33 cellular contexts compared by ENCODE assay signal in the genomic region with DNA sequence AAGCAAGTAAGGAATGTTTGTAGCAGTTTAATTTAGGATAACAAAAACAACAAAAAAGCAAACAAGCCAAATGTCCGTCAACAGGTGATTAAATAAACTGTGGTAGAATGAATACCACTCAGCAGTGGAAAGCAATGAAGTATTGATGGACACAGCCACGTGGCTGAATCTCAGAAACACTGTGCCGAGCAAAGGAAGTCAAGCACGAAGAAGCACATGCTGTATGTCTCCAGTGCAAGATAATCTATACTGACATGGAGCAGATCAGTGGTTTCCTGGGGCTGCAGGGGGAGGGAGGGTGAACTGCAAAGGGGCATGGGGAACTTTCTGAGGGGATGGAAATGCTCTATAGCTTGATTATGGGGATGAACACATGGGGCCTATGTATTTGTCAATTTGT.
"Had no signal": no experiment of that assay in that cellular context is flagged by ENCODE, and none has a peak within 500 bp of the region (broad histone marks: within the 10 kb centered on the region; RNA-seq: fewer than 3 reads in every experiment).

No MANE protein-coding gene starts in this region.

- H3K27me3 ChIP-seq: ascending aorta, body of pancreas, breast epithelium, Peyer's patch had no signal

- H3K4me1 ChIP-seq: ascending aorta, body of pancreas, breast epithelium, Peyer's patch had no signal

- H3K36me3 Mint-ChIP-seq: activated CD8-positive, alpha-beta memory T cell treated with anti-CD3 and anti-CD28 coated beads, Interleukin-2, amount 10 ng/mL, durations not matched to agents 7 days and 5 days; activated naive CD8-positive, alpha-beta T cell treated with anti-CD3 and anti-CD28 coated beads for 36 hours had no signal

- H3K36me3 ChIP-seq: ascending aorta, breast epithelium, Peyer's patch, WERI-Rb-1 had no signal

- H3K9me3 ChIP-seq: body of pancreas, Peyer's patch had no signal

- H3K4me3 ChIP-seq: ascending aorta, body of pancreas, breast epithelium, Peyer's patch had no signal

- H3K27ac Mint-ChIP-seq: activated CD4-positive, alpha-beta memory T cell treated with anti-CD3 and anti-CD28 coated beads, Interleukin-2, amount 10 ng/mL, durations not matched to agents 7 days and 5 days; activated CD8-positive, alpha-beta memory T cell treated with anti-CD3 and anti-CD28 coated beads, Interleukin-2, amount 10 ng/mL, durations not matched to agents 7 days and 5 days; activated naive CD8-positive, alpha-beta T cell treated with anti-CD3 and anti-CD28 coated beads for 36 hours had no signal

- H3K4me3 Mint-ChIP-seq: activated CD4-positive, alpha-beta memory T cell treated with anti-CD3 and anti-CD28 coated beads, Interleukin-2, amount 10 ng/mL, durations not matched to agents 7 days and 5 days; activated CD8-positive, alpha-beta memory T cell treated with anti-CD3 and anti-CD28 coated beads, Interleukin-2, amount 10 ng/mL, durations not matched to agents 7 days and 5 days; activated naive CD8-positive, alpha-beta T cell treated with anti-CD3 and anti-CD28 coated beads for 36 hours had no signal

- DNase-seq: activated CD4-positive, alpha-beta memory T cell treated with anti-CD3 and anti-CD28 coated beads, Interleukin-2, amount 10 ng/mL, durations not matched to agents 7 days and 5 days; activated CD4-positive, alpha-beta T cell treated with anti-CD3 and anti-CD28 coated beads for 1 hour; activated CD4-positive, alpha-beta T cell treated with anti-CD3 and anti-CD28 coated beads for 48 hours; activated CD4-positive, CD25-positive, alpha-beta regulatory T cell; activated CD8-positive, alpha-beta memory T cell treated with anti-CD3 and anti-CD28 coated beads for 24 hours; activated CD8-positive, alpha-beta memory T cell treated with anti-CD3 and anti-CD28 coated beads, Interleukin-2, amount 10 ng/mL, durations not matched to agents 7 days and 5 days; activated CD8-positive, alpha-beta memory T cell treated with anti-CD3 and anti-CD28 coated beads, Interleukin-2, amount 50 U/mL, for 48 hours; activated effector memory CD4-positive, alpha-beta T cell treated with Interleukin-2 at 50 U/mL for 16 hours; activated naive CD4-positive, alpha-beta T cell; activated naive CD4-positive, alpha-beta T cell treated with anti-CD3 and anti-CD28 coated beads, Interleukin-2, amount 50 U/mL, for 16 hours; activated naive CD8-positive, alpha-beta T cell treated with anti-CD3 and anti-CD28 coated beads for 36 hours; activated T-cell treated with anti-CD3 and anti-CD28 coated beads, Interleukin-2, amount 50 U/mL, for 48 hours; amniotic stem cell; body of pancreas; Karpas-422; KBM-7; NCI-H1105; NCI-H1436; NCI-H187; NCI-H2029 treated with DMSO at 0.1 percent for 48 hours; NCI-H2107; NCI-H226; NCI-H510A; NCI-H69; NK-92 treated with Interleukin-12 subunit alpha and Interleukin-12 subunit beta, amount 100 ng/mL, for 24 hours; PC-3; Peyer's patch; RPMI8226; SHP77 treated with DMSO at 0.1 percent for 48 hours; T1000; WERI-Rb-1 had no signal

- H3K4me1 Mint-ChIP-seq: activated CD4-positive, alpha-beta memory T cell treated with anti-CD3 and anti-CD28 coated beads, Interleukin-2, amount 10 ng/mL, durations not matched to agents 7 days and 5 days; activated CD8-positive, alpha-beta memory T cell treated with anti-CD3 and anti-CD28 coated beads, Interleukin-2, amount 10 ng/mL, durations not matched to agents 7 days and 5 days; activated naive CD8-positive, alpha-beta T cell treated with anti-CD3 and anti-CD28 coated beads for 36 hours had no signal

- H3K27me3 Mint-ChIP-seq: activated CD4-positive, alpha-beta memory T cell treated with anti-CD3 and anti-CD28 coated beads, Interleukin-2, amount 10 ng/mL, durations not matched to agents 7 days and 5 days; activated CD8-positive, alpha-beta memory T cell treated with anti-CD3 and anti-CD28 coated beads, Interleukin-2, amount 10 ng/mL, durations not matched to agents 7 days and 5 days had no signal

- H3K27ac ChIP-seq: ascending aorta, body of pancreas, breast epithelium, Peyer's patch, WERI-Rb-1 had no signal
